ENCODE assay signal across 17 cellular contexts in genomic region chr2:19843992-19844515, GRCh38. TPM values are rescaled to one million over a fixed set of nuclear protein-coding genes. Genes with fewer than 3 reads are reported as not detected.
DNase-seq lines count a peak whose midpoint lies in the region; ATAC-seq and TF ChIP-seq lines count a peak whose summit lies in the region.
"Had no signal": no experiment of that assay in that cellular context is flagged by ENCODE, and none has a peak within 500 bp of the region (broad histone marks: within the 10 kb centered on the region; RNA-seq: fewer than 3 reads in every experiment).

No MANE protein-coding gene starts in this region.

- H3K27me3 ChIP-seq in right atrium auricular region (no peaks in the 10 kb centered on the region), psoas muscle (ENCODE audit: insufficient read depth in 3 of 3, low read length in 2 of 3) (peaks cover 0 to 4% (median 0%) of the 10 kb centered on the region in 3 donors)
- H3K27me3 ChIP-seq: BLaER1 treated with 17β-estradiol and CSF1 and Interleukin-3, amounts not matched to agents 10 nM and 100 nM had no signal

- no peaks in the 10 kb centered on the region for H3K4me1 Mint-ChIP-seq in osteocyte (ENCODE audit: unreplicated experiment)
- H3K4me1 Mint-ChIP-seq: B cell had no signal

- no peaks in the 10 kb centered on the region for H3K4me1 ChIP-seq in right atrium auricular region
- no peaks in the 10 kb centered on the region for H3K4me1 ChIP-seq in psoas muscle

- H3K36me3 Mint-ChIP-seq in osteocyte (ENCODE audit: unreplicated experiment): no peaks in the 10 kb centered on the region
- H3K36me3 Mint-ChIP-seq: CD8-positive, alpha-beta T cell had no signal

- H3K4me3 ChIP-seq in right atrium auricular region: no peak overlapping the region
- H3K4me3 ChIP-seq in psoas muscle: no peak overlapping the region
- H3K4me3 ChIP-seq: BLaER1 treated with 17β-estradiol and CSF1 and Interleukin-3, amounts not matched to agents 10 nM and 100 nM; GM12878; GM23248 had no signal

- no peaks in the 10 kb centered on the region for H3K9me3 Mint-ChIP-seq in osteocyte (ENCODE audit: unreplicated experiment)
- H3K9me3 Mint-ChIP-seq: CD8-positive, alpha-beta T cell had no signal

- H3K27me3 Mint-ChIP-seq in osteocyte (ENCODE audit: unreplicated experiment): peaks cover 4% of the 10 kb centered on the region

- DNase-seq in right atrium auricular region (ENCODE audit: low spot score) (peak; percentile 48), Right ventricle myocardium superior (no peak), islet precursor cell (peak; percentile 17), osteocyte (ENCODE audit: extremely low spot score, unreplicated experiment) (peak; percentile 64), psoas muscle (no peak), GM10266 (ENCODE audit: extremely low spot score) (no peak)
- DNase-seq: Calu3; CD8-positive, alpha-beta T cell; DMS79 treated with DMSO at 0.1 percent for 48 hours; GF-D8; HCEC 1CT had no signal

- H3K9me3 ChIP-seq in right atrium auricular region: no peaks in the 10 kb centered on the region
- no peaks in the 10 kb centered on the region for H3K9me3 ChIP-seq in psoas muscle
- H3K9me3 ChIP-seq: BLaER1 treated with 17β-estradiol and CSF1 and Interleukin-3, amounts not matched to agents 10 nM and 100 nM had no signal

- H3K36me3 ChIP-seq in right atrium auricular region (no peaks in the 10 kb centered on the region), psoas muscle (ENCODE audit: insufficient read depth in 1 of 2, low read depth in 1 of 2) (no peaks in the 10 kb centered on the region)
- H3K36me3 ChIP-seq: BLaER1 treated with 17β-estradiol and CSF1 and Interleukin-3, amounts not matched to agents 10 nM and 100 nM had no signal

- no peak overlapping the region for H3K27ac Mint-ChIP-seq in osteocyte (ENCODE audit: unreplicated experiment)
- H3K27ac Mint-ChIP-seq: B cell; CD8-positive, alpha-beta T cell; IgD-negative memory B cell had no signal

- WGBS in psoas muscle, 3 donors: 95 to 100% (median 100%) methylated on average over 2 of the region's 2 CpGs

- H3K27ac ChIP-seq in right atrium auricular region: no peak overlapping the region
- no peak overlapping the region for H3K27ac ChIP-seq in psoas muscle
- H3K27ac ChIP-seq: BLaER1 treated with 17β-estradiol and CSF1 and Interleukin-3, amounts not matched to agents 10 nM and 100 nM; GM23248 had no signal

- no peak for TF ChIP-seq CTCF in right atrium auricular region (IDR thresholded peaks at IDR 0.05)
- TF ChIP-seq CTCF in osteocyte (IDR thresholded peaks at IDR 0.05): no peak
- TF ChIP-seq CTCF in psoas muscle (IDR thresholded peaks at IDR 0.05): no peak
- no peak for TF ChIP-seq CTCF in GM10266 (IDR thresholded peaks at IDR 0.05; ENCODE audit: control insufficient read depth, insufficient read depth, low read depth, missing control alignments)

- H3K4me3 Mint-ChIP-seq in osteocyte (ENCODE audit: unreplicated experiment): no peak overlapping the region
- H3K4me3 Mint-ChIP-seq: B cell; CD8-positive, alpha-beta T cell; IgD-negative memory B cell had no signal

- ATAC-seq in Right ventricle myocardium superior (ENCODE audit: poor library complexity) (no peak), psoas muscle (no peak)
- ATAC-seq: CD8-positive, alpha-beta T cell; GM12878; HepG2 had no signal

- intact Hi-C loops in Right ventricle myocardium superior (cut with DNase I): no loop called here
- intact Hi-C loops in psoas muscle (cut with DNase I): no loop called here

RNA-seq across cellular contexts. Expression of gene TTC32, which starts 57.7 kb away (rescaled TPM):
- total RNA-seq in right atrium auricular region (1 to 10 TPM; 3.7 to 6.6 TPM), Right ventricle myocardium superior (3.3 TPM), osteocyte (13.1 and 16.1 TPM in 2 replicates), psoas muscle (10 to 100 TPM in 1 of 4 donors, 1 to 10 TPM in 3; 3.7 to 10.3 (median 6.5) TPM)
- polyA plus RNA-seq in psoas muscle: 10 to 100 TPM in 1 of 3 donors, 1 to 10 TPM in 2; 4.4 to 22.1 (median 9.6) TPM

Comparison
In these comparisons a context has a peak if more than half of its experiments do, and no peak if none do; other contexts are left out.
1. DNase-seq: peak in right atrium auricular region (single experiment), islet precursor cell (single experiment) and osteocyte (single experiment); none in Right ventricle myocardium superior (single experiment), psoas muscle (0 of 2) and GM10266 (single experiment).